In the genomic region with DNA sequence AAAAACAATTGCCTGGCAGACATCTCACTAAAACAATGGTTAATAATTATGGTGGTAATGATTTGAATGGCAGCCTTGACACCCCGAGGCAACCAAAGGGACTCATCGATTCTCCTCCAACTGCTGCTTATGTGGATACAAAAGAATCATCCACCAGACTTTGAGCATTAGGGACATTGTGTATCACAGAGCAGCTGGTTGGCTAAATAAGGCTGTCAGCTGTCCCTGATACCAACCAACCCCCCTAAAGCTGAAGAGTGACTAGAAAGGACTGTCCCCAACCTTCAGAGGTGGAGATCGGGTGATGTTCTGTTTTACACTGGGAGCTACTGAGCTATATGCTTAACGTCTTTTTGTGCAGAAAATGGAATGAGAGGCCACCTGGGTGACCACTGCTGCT, we compare ENCODE assay signal across 16 cellular contexts. TPM values are rescaled to one million over a fixed set of nuclear protein-coding genes. Genes with fewer than 3 reads are reported as not detected.
DNase-seq lines count a peak whose midpoint lies in the region; ATAC-seq and TF ChIP-seq lines count a peak whose summit lies in the region.
"Had no signal": no experiment of that assay in that cellular context is flagged by ENCODE, and none has a peak within 500 bp of the region (broad histone marks: within the 10 kb centered on the region; RNA-seq: fewer than 3 reads in every experiment).

No MANE protein-coding gene starts in this region.

- TF ChIP-seq CTCF in dorsolateral prefrontal cortex (IDR thresholded peaks at IDR 0.05 in 54 of 56, conservative IDR thresholded peaks at IDR 0.05 in 2 of 56; ENCODE audit: low read depth in 1 of 56, partially characterized antibody in 56 of 56) = no peak
- no peak for TF ChIP-seq CTCF in BE2C (IDR thresholded peaks at IDR 0.05; ENCODE audit: low read depth, low read length)

- H3K9me3 ChIP-seq in BE2C (no peaks in the 10 kb centered on the region), aorta (ENCODE audit: control insufficient read depth, low read length) (no peaks in the 10 kb centered on the region)
- H3K9me3 ChIP-seq: HAP-1 had no signal

- H3K4me1 Mint-ChIP-seq in activated T-cell treated with anti-CD3 and anti-CD28 coated beads, Interleukin-2, amount 50 U/mL, for 4 hours (ENCODE audit: low read depth) = peaks cover 37% of the 10 kb centered on the region
- peaks cover 37% of the 10 kb centered on the region for H3K4me1 Mint-ChIP-seq in stimulated activated effector memory CD8-positive, alpha-beta T cell treated with anti-CD3 and anti-CD28 coated beads, Interleukin-12 subunit alpha, Interleukin-12 subunit beta, amount 100 ng/mL, for 72 hours

- H3K27ac ChIP-seq in dorsolateral prefrontal cortex (peak overlapping the region in 35 of 59 donors; percentile 1 to 96 (median 62)), aorta (ENCODE audit: low read depth in 1 of 2, low read length in 2 of 2) (no peak overlapping the region)
- H3K27ac ChIP-seq: foreskin keratinocyte, PC-9 had no signal

- ATAC-seq in activated T-cell treated with anti-CD3 and anti-CD28 coated beads, Interleukin-2, amount 50 U/mL, for 4 hours = no peak
- ATAC-seq in stimulated activated effector memory CD8-positive, alpha-beta T cell treated with anti-CD3 and anti-CD28 coated beads, Interleukin-12 subunit alpha, Interleukin-12 subunit beta, amount 100 ng/mL, for 72 hours = no peak
- ATAC-seq in aorta (ENCODE audit: low FRiP score) = no peak
- ATAC-seq: foreskin keratinocyte had no signal

- no peaks in the 10 kb centered on the region for H3K27me3 ChIP-seq in dorsolateral prefrontal cortex
- H3K27me3 ChIP-seq in BE2C = no peaks in the 10 kb centered on the region
- H3K27me3 ChIP-seq in aorta (ENCODE audit: control insufficient read depth in 1 of 2, insufficient read depth in 2 of 2, low read length in 1 of 2) = no peaks in the 10 kb centered on the region
- H3K27me3 ChIP-seq: foreskin keratinocyte had no signal

- H3K4me1 ChIP-seq in BE2C = peaks cover 12% of the 10 kb centered on the region; the same call in 1 of the 2 replicates
- H3K4me1 ChIP-seq in aorta (ENCODE audit: control insufficient read depth in 1 of 2, insufficient read depth in 2 of 2, low read length in 2 of 2) = no peaks in the 10 kb centered on the region
- H3K4me1 ChIP-seq: HAP-1 had no signal

- peak overlapping the region; percentile 90 for H3K4me3 Mint-ChIP-seq in activated T-cell treated with anti-CD3 and anti-CD28 coated beads, Interleukin-2, amount 50 U/mL, for 4 hours
- no peak overlapping the region for H3K4me3 Mint-ChIP-seq in stimulated activated effector memory CD8-positive, alpha-beta T cell treated with anti-CD3 and anti-CD28 coated beads, Interleukin-12 subunit alpha, Interleukin-12 subunit beta, amount 100 ng/mL, for 72 hours

- intact Hi-C loops in dorsolateral prefrontal cortex (cut with DNase I) = loop anchor here (5.0 to 10.0 kb wide), 3 partner anchors 130 to 382 kb away; partner anchors contain the start of gene IFT57 (in 1 of the 2)
- intact Hi-C loops in aorta (cut with DNase I) = loop anchor here (5.0 to 10.0 kb wide), 2 partner anchors 132 to 135 kb away; partner anchors contain the start of gene IFT57 (in 1 of the 2)

- H3K36me3 ChIP-seq in BE2C = no peaks in the 10 kb centered on the region
- no peaks in the 10 kb centered on the region for H3K36me3 ChIP-seq in aorta (ENCODE audit: control insufficient read depth in 1 of 2, insufficient read depth in 2 of 2, low read length in 1 of 2)
- H3K36me3 ChIP-seq: HAP-1 had no signal

- peak overlapping the region in 1 of 59 donors; percentile 91 for H3K4me3 ChIP-seq in dorsolateral prefrontal cortex
- no peak overlapping the region for H3K4me3 ChIP-seq in BE2C (ENCODE audit: low read depth, low read length)
- H3K4me3 ChIP-seq in aorta (ENCODE audit: low read length in 2 of 2) = no peak overlapping the region
- H3K4me3 ChIP-seq: HAP-1, lung, PC-9 had no signal

- H3K9me3 Mint-ChIP-seq in activated T-cell treated with anti-CD3 and anti-CD28 coated beads, Interleukin-2, amount 50 U/mL, for 4 hours = peaks cover 3% of the 10 kb centered on the region
- H3K9me3 Mint-ChIP-seq in stimulated activated effector memory CD8-positive, alpha-beta T cell treated with anti-CD3 and anti-CD28 coated beads, Interleukin-12 subunit alpha, Interleukin-12 subunit beta, amount 100 ng/mL, for 72 hours = peaks cover 4% of the 10 kb centered on the region

- no peaks in the 10 kb centered on the region for H3K36me3 Mint-ChIP-seq in activated T-cell treated with anti-CD3 and anti-CD28 coated beads, Interleukin-2, amount 50 U/mL, for 4 hours (ENCODE audit: insufficient read depth)
- peaks cover 24% of the 10 kb centered on the region for H3K36me3 Mint-ChIP-seq in stimulated activated effector memory CD8-positive, alpha-beta T cell treated with anti-CD3 and anti-CD28 coated beads, Interleukin-12 subunit alpha, Interleukin-12 subunit beta, amount 100 ng/mL, for 72 hours

- H3K27ac Mint-ChIP-seq in stimulated activated effector memory CD8-positive, alpha-beta T cell treated with anti-CD3 and anti-CD28 coated beads, Interleukin-12 subunit alpha, Interleukin-12 subunit beta, amount 100 ng/mL, for 72 hours = peak overlapping the region; percentile 96

- DNase-seq in activated T-cell treated with anti-CD3 and anti-CD28 coated beads, Interleukin-2, amount 50 U/mL, for 4 hours = no peak
- DNase-seq in activated T-cell treated with anti-CD3 and anti-CD28 coated beads for 4 hours (no peak), NCI-H146 treated with DMSO at 0.1 percent for 48 hours (lab: John Stamatoyannopoulos, UW; ENCODE audit: unreplicated experiment) (peak; percentile 46), dorsolateral prefrontal cortex (no peak), BE2C (no peak), NCI-H446 treated with DMSO at 0.1 percent for 48 hours (lab: John Stamatoyannopoulos, UW) (no peak), aorta (no peak)
- DNase-seq in stimulated activated effector memory CD8-positive, alpha-beta T cell treated with anti-CD3 and anti-CD28 coated beads, Interleukin-12 subunit alpha, Interleukin-12 subunit beta, amount 100 ng/mL, for 72 hours (ENCODE audit: low spot score in 2 of 2) = no peak
- DNase-seq: activated CD4-positive, alpha-beta T cell treated with anti-CD3 and anti-CD28 coated beads, Interleukin-2, amount 50 U/mL, for 4 hours; caudate nucleus; foreskin keratinocyte; NCI-H1436 treated with DMSO at 0.1 percent for 48 hours; PC-9; SW 1271 had no signal

- 87 to 90% methylated on average over 4 of the region's 4 CpGs for WGBS in aorta, 2 donors

- H3K27me3 Mint-ChIP-seq in activated T-cell treated with anti-CD3 and anti-CD28 coated beads, Interleukin-2, amount 50 U/mL, for 4 hours (ENCODE audit: low read depth) = no peaks in the 10 kb centered on the region

RNA-seq across cellular contexts. Expression of gene CD47, which starts 1.7 kb away (rescaled TPM):
- 100 to 1,000 TPM; 112 to 126 (median 115) TPM for total RNA-seq in activated T-cell treated with anti-CD3 and anti-CD28 coated beads, Interleukin-2, amount 50 U/mL, for 4 hours
- total RNA-seq in dorsolateral prefrontal cortex = 100 to 1,000 TPM in 119 of 120 experiments, 10 to 100 TPM in 1; 66.8 to 236 (median 180) TPM
- 36.3 TPM for polyA plus RNA-seq in BE2C (2012; ENCODE audit: insufficient read depth, insufficient read length, low read depth)
- 10 to 100 TPM; 79.0 to 96.7 TPM for total RNA-seq in aorta
- 10 to 100 TPM; 14.9 to 38.8 TPM for polyA plus RNA-seq in aorta

Comparison
In these comparisons a context has a peak if more than half of its experiments do, and no peak if none do; other contexts are left out.
1. H3K27ac ChIP-seq: peak in dorsolateral prefrontal cortex (35 of 59); none in aorta (0 of 2).